In genomic region chr14:23605931-23606585, GRCh38 we compare ENCODE assay signal across 12 cellular contexts. TPM values are rescaled to one million over a fixed set of nuclear protein-coding genes. Genes with fewer than 3 reads are reported as not detected.
DNase-seq lines count a peak whose midpoint lies in the region; ATAC-seq, FAIRE-seq and TF ChIP-seq lines count a peak whose summit lies in the region.
"Had no signal": no experiment of that assay in that cellular context is flagged by ENCODE, and none has a peak within 500 bp of the region (broad histone marks: within the 10 kb centered on the region; RNA-seq: fewer than 3 reads in every experiment).

No MANE protein-coding gene starts in this region.

- H3K4me2 ChIP-seq in astrocyte (ENCODE audit: low read length), result no peak overlapping the region

- no peaks in the 10 kb centered on the region for H3K36me3 ChIP-seq in astrocyte (ENCODE audit: insufficient read depth, low read length)
- no peaks in the 10 kb centered on the region for H3K36me3 ChIP-seq in mucosa of descending colon (ENCODE audit: low read depth)

- H2AFZ ChIP-seq in astrocyte (ENCODE audit: low read depth, low read length), result no peak overlapping the region

- no peak overlapping the region for H3K27ac ChIP-seq in astrocyte (ENCODE audit: low read depth, low read length)
- H3K27ac ChIP-seq: VCaP had no signal

- H3K9me3 ChIP-seq in astrocyte (ENCODE audit: insufficient read depth, low read depth, low read length), result no peaks in the 10 kb centered on the region
- H3K9me3 ChIP-seq in mucosa of descending colon, result no peaks in the 10 kb centered on the region

- H3K36me3 Mint-ChIP-seq in astrocyte (ENCODE audit: low read depth, unreplicated experiment), result no peaks in the 10 kb centered on the region

- no peak overlapping the region for H3K4me3 Mint-ChIP-seq in astrocyte (ENCODE audit: unreplicated experiment)

- DNase-seq in GM18507 (ENCODE audit: extremely low spot score, insufficient read length, low read depth) (peak; percentile 38), astrocyte (ENCODE audit: low read depth) (peak; percentile 17), DMS114 treated with DMSO at 0.1 percent for 48 hours (lab: John Stamatoyannopoulos, UW; ENCODE audit: unreplicated experiment) (no peak), SHP77 (lab: John Stamatoyannopoulos, UW) (no peak), NK-92 (lab: John Stamatoyannopoulos, UW; ENCODE audit: unreplicated experiment) (no peak), mucosa of descending colon (no peak)
- DNase-seq: effector CD4-positive, alpha-beta T cell; NCI-H1092 had no signal

- H3K4me3 ChIP-seq in astrocyte (ENCODE audit: insufficient read depth, low read depth, low read length) (no peak overlapping the region), mucosa of descending colon (no peak overlapping the region)

- no peak overlapping the region for H3K27ac Mint-ChIP-seq in astrocyte (ENCODE audit: unreplicated experiment)

- no peaks in the 10 kb centered on the region for H3K79me2 ChIP-seq in astrocyte (ENCODE audit: insufficient read depth, low read length)

- FAIRE-seq in GM18507 (lab: Jason Lieb, UNC) (peak; percentile 84), astrocyte (lab: Jason Lieb, UNC) (no peak)
- FAIRE-seq: keratinocyte had no signal

- TF ChIP-seq CTCF in astrocyte (IDR thresholded peaks at IDR 0.05; ENCODE audit: insufficient read depth, low read depth, low read length) (no peak), mucosa of descending colon (IDR thresholded peaks at IDR 0.05) (no peak)

- peaks cover 19% of the 10 kb centered on the region for H3K4me1 Mint-ChIP-seq in astrocyte (ENCODE audit: low read depth, unreplicated experiment)

- peaks cover 2% of the 10 kb centered on the region for H3K27me3 ChIP-seq in astrocyte (ENCODE audit: insufficient read depth, low read length)

- intact Hi-C loops in mucosa of descending colon (cut with DNase I, micrococcal nuclease), result no loop called here

- peak; percentile 72 for ATAC-seq in GM19467 (IDR thresholded peaks at IDR 0.05; ENCODE audit: unreplicated experiment)
- peak; percentile 70 for ATAC-seq in HG03103 (IDR thresholded peaks at IDR 0.05; ENCODE audit: low read depth, unreplicated experiment)
- ATAC-seq in mucosa of descending colon, result no peak

- peaks cover 3% of the 10 kb centered on the region for H3K9me3 Mint-ChIP-seq in astrocyte (ENCODE audit: unreplicated experiment)

- peaks cover 3% of the 10 kb centered on the region for H3K27me3 Mint-ChIP-seq in astrocyte (ENCODE audit: low read depth, unreplicated experiment)

- no peak overlapping the region for H3K9ac ChIP-seq in astrocyte (ENCODE audit: low read length)

- H3K4me1 ChIP-seq in astrocyte (ENCODE audit: insufficient read depth, low read length) (no peaks in the 10 kb centered on the region), mucosa of descending colon (ENCODE audit: low read depth) (peaks cover 15% of the 10 kb centered on the region)

- H4K20me1 ChIP-seq in astrocyte (ENCODE audit: insufficient read depth, low read length), result no peaks in the 10 kb centered on the region

RNA-seq across cellular contexts. Expression of gene JPH4, which starts 27.5 kb away (rescaled TPM):
- total RNA-seq in astrocyte (0.87 and 1.1 TPM in 2 replicates), mucosa of descending colon (1 to 10 TPM in 1 of 3 donors, under 1 TPM in 2; 0.26 to 3.7 (median 0.87) TPM)

RNA-seq across cellular contexts. Expression of gene DHRS2, which starts 30.1 kb away (rescaled TPM):
- total RNA-seq in astrocyte (1.1 and 2.1 TPM in 2 replicates), mucosa of descending colon (under 1 TPM in 2 of 3 donors, not detected in 1; 0.26 to 0.34 TPM)

RNA-seq across cellular contexts. Expression of gene AP1G2, which starts 38.5 kb away (rescaled TPM):
- total RNA-seq in astrocyte (73.6 and 80.9 TPM in 2 replicates), mucosa of descending colon (100 to 1,000 TPM in 2 of 3 donors, 10 to 100 TPM in 1; 95.4 to 271 (median 122) TPM)

RNA-seq across cellular contexts. Expression of gene THTPA, which starts 50.0 kb away (rescaled TPM):
- total RNA-seq in astrocyte (6.8 and 8.1 TPM in 2 replicates), mucosa of descending colon (10 to 100 TPM; 16.8 to 17.4 (median 17.4) TPM)

RNA-seq across cellular contexts. Expression of gene ZFHX2, which starts 54.5 kb away (rescaled TPM):
- 27.3 TPM in 2 replicates for total RNA-seq in astrocyte
- total RNA-seq in mucosa of descending colon, result 1 to 10 TPM in 2 of 3 donors, under 1 TPM in 1; 0.92 to 3.2 (median 1.6) TPM

Comparison
In these comparisons a context has a peak if more than half of its experiments do, and no peak if none do; other contexts are left out.
1. DNase-seq: peak in GM18507 (single experiment) and astrocyte (single experiment); none in DMS114 treated with DMSO at 0.1 percent for 48 hours (single experiment), SHP77 (0 of 2), NK-92 (single experiment) and mucosa of descending colon (0 of 3).